Comparison of ENCODE assay signal across 15 cellular contexts in the genomic region with DNA sequence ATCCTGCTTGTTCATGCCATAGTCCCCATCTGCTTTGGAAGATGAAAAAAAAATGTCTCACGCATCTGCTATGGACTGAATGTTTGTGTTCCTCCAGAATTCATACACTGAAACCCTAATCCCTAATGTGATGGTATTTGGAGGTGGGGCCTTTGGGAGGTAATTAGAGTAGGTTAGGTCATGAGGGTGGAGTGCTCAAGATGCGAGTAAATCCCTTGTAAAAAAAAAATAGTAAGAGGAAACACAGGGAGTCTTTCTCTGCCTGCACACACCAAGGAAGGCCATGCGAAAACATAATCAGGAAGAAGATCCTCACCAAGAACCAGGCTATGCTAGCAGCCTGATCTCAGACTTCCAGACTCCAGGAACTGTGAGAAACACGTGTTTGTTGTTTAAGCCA.
A peak's percentile ranks its signal among the peaks of the same experiment; 100 is the strongest.
DNase-seq lines count a peak whose midpoint lies in the region; TF ChIP-seq lines count a peak whose summit lies in the region.
"Had no signal": no experiment of that assay in that cellular context is flagged by ENCODE, and none has a peak within 500 bp of the region (broad histone marks: within the 10 kb centered on the region; RNA-seq: fewer than 3 reads in every experiment).

No MANE protein-coding gene starts in this region.

- H3K4me3 Mint-ChIP-seq in Caco-2 (ENCODE audit: unreplicated experiment), result no peak overlapping the region
- H3K4me3 Mint-ChIP-seq: CD8-positive, alpha-beta T cell; T-helper 17 cell had no signal

- H3K27ac Mint-ChIP-seq in Caco-2 (ENCODE audit: unreplicated experiment), result no peak overlapping the region
- H3K27ac Mint-ChIP-seq: CD8-positive, alpha-beta T cell; T-helper 17 cell had no signal

- H3K4me1 ChIP-seq in mesodermal cell (ENCODE audit: control insufficient read depth, insufficient read depth, low read length, poor library complexity, severe bottlenecking), result peaks cover 5% of the 10 kb centered on the region
- no peaks in the 10 kb centered on the region for H3K4me1 ChIP-seq in Caco-2

- TF ChIP-seq CTCF in retinal pigment epithelial cell (conservative IDR thresholded peaks at IDR 0.05; ENCODE audit: low read depth, low read length), result no peak
- TF ChIP-seq CTCF in Caco-2 (IDR thresholded peaks at IDR 0.05; ENCODE audit: insufficient read depth in 1 of 2, low read depth in 1 of 2, low read length in 1 of 2, severe bottlenecking in 1 of 2, unreplicated experiment in 1 of 2), result no peak

- H3K9me3 Mint-ChIP-seq in Caco-2 (ENCODE audit: unreplicated experiment), result no peaks in the 10 kb centered on the region
- H3K9me3 Mint-ChIP-seq: CD8-positive, alpha-beta T cell had no signal

- CTCF ChIA-PET in Caco-2 (lab: Charles Lee), result no interaction called here

- H3K27me3 ChIP-seq in Caco-2 (replicated peaks; ENCODE audit: control insufficient read depth, insufficient read depth, low read length), result no peaks in the 10 kb centered on the region
- H3K27me3 ChIP-seq: MG63 had no signal

- H3K36me3 Mint-ChIP-seq in Caco-2 (ENCODE audit: insufficient read depth, unreplicated experiment), result no peaks in the 10 kb centered on the region
- H3K36me3 Mint-ChIP-seq: CD8-positive, alpha-beta T cell had no signal

- DNase-seq in NCI-H2171 (lab: John Stamatoyannopoulos, UW), result peak; percentile 78
- DNase-seq in SK-N-DZ (ENCODE audit: low spot score), result peak; percentile 3
- peak; percentile 64 for DNase-seq in retinal pigment epithelial cell (ENCODE audit: low read depth)
- DNase-seq in Caco-2, result no peak
- no peak for DNase-seq in NCI-H226
- no peak for DNase-seq in T-helper 1 cell
- DNase-seq: CD8-positive, alpha-beta T cell; GM23248; MG63; NCI-H1105 treated with DMSO at 0.1 percent for 48 hours; NCI-H187; NCI-H526; SK-N-SH; T-helper 17 cell had no signal

- intact Hi-C loops in Caco-2 (cut with micrococcal nuclease; ENCODE audit: unreplicated experiment), result no loop called here

- H3K4me3 ChIP-seq in mesodermal cell (ENCODE audit: extremely low read depth, insufficient read depth, low read length, poor library complexity, severe bottlenecking) (no peak overlapping the region), retinal pigment epithelial cell (ENCODE audit: low read length) (no peak overlapping the region), Caco-2 (ENCODE audit: low read depth, low read length) (no peak overlapping the region)
- H3K4me3 ChIP-seq: GM23248, MG63 had no signal

- peak overlapping the region; percentile 58 for H3K27ac ChIP-seq in mesodermal cell (ENCODE audit: low read depth, low read length, severe bottlenecking)
- H3K27ac ChIP-seq: GM23248 had no signal

- BruUV-seq in Caco-2 (replicated peaks; lab: Mats Ljungman, UMichigan), result no TSS peak

- H3K27me3 Mint-ChIP-seq in Caco-2 (ENCODE audit: insufficient read depth, unreplicated experiment), result no peaks in the 10 kb centered on the region
- H3K27me3 Mint-ChIP-seq: T-helper 17 cell had no signal

- POLR2A ChIA-PET in Caco-2 (lab: Charles Lee), result no interaction called here

- no peaks in the 10 kb centered on the region for H3K4me1 Mint-ChIP-seq in Caco-2 (ENCODE audit: low read depth, unreplicated experiment)
- H3K4me1 Mint-ChIP-seq: T-helper 17 cell had no signal

- H3K9me3 ChIP-seq in mesodermal cell (ENCODE audit: control insufficient read depth, low read length) (no peaks in the 10 kb centered on the region), Caco-2 (no peaks in the 10 kb centered on the region)
- H3K9me3 ChIP-seq: MG63, SK-N-SH had no signal

- no peaks in the 10 kb centered on the region for H3K36me3 ChIP-seq in mesodermal cell (ENCODE audit: control insufficient read depth, insufficient read depth, low read length)
- no peaks in the 10 kb centered on the region for H3K36me3 ChIP-seq in Caco-2 (ENCODE audit: control insufficient read depth, insufficient read depth, low read length)
- H3K36me3 ChIP-seq: MG63 had no signal

- 68 to 84% methylated on average over 2 of the region's 4 CpGs for WGBS in mesodermal cell (ENCODE audit: insufficient coverage in 2 of 2), 2 experiments

Comparison
In these comparisons a context has a peak if more than half of its experiments do, and no peak if none do; other contexts are left out.
1. DNase-seq: peak in NCI-H2171 (single experiment), SK-N-DZ (single experiment) and retinal pigment epithelial cell (single experiment); none in Caco-2 (0 of 2), NCI-H226 (single experiment) and T-helper 1 cell (0 of 5).